19 cellular contexts compared by ENCODE assay signal in the genomic region with DNA sequence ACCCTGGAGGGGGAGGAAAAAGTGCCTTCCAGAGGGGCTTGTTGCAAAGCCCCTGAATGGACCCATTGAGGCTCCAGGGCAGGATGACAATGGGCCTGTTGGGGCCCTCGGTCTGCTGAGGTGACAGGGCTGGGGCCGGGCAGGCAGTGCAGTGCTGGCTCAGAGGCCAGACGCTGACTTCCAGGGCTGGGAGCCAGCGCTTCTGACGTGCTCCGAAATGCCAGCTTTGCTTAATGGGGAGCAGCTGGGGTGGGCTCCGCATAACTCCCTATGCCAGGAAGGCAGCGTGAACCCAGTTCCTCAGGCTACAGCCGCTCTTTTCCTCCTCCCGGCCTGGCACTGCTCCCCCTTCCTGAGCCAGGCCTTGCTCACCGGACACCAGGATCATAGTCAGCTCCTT. TPM values are rescaled to one million over a fixed set of nuclear protein-coding genes. Genes with fewer than 3 reads are reported as not detected.
DNase-seq lines count a peak whose midpoint lies in the region; ATAC-seq and TF ChIP-seq lines count a peak whose summit lies in the region.
"Had no signal": no experiment of that assay in that cellular context is flagged by ENCODE, and none has a peak within 500 bp of the region (broad histone marks: within the 10 kb centered on the region; RNA-seq: fewer than 3 reads in every experiment).

No MANE protein-coding gene starts in this region.

- peaks cover 70% of the 10 kb centered on the region for H3K36me3 ChIP-seq in MG63
- no peaks in the 10 kb centered on the region for H3K36me3 ChIP-seq in right atrium auricular region
- H3K36me3 ChIP-seq in stomach = no peaks in the 10 kb centered on the region

- H3K4me3 ChIP-seq in MG63 (no peak overlapping the region), right atrium auricular region (no peak overlapping the region), stomach (no peak overlapping the region)
- H3K4me3 ChIP-seq: body of pancreas, mucosa of descending colon had no signal

- no peak for TF ChIP-seq CTCF in right atrium auricular region (IDR thresholded peaks at IDR 0.05)
- TF ChIP-seq CTCF in stomach (IDR thresholded peaks at IDR 0.05) = no peak
- TF ChIP-seq CTCF in GM20000 (IDR thresholded peaks at IDR 0.05; ENCODE audit: extremely low read depth, missing control alignments) = no peak

- no peaks in the 10 kb centered on the region for H3K4me1 Mint-ChIP-seq in activated CD4-positive, alpha-beta T cell treated with anti-CD3 and anti-CD28 coated beads, Interleukin-2, amount 10 ng/mL, durations not matched to agents 7 days and 5 days
- H3K4me1 Mint-ChIP-seq: B cell had no signal

- DNase-seq in MG63 = peak; percentile 36
- DNase-seq in cerebellar nuclear complex (lab: John Stamatoyannopoulos, UW) = peak; percentile 77 to 84
- no peak for DNase-seq in right atrium auricular region (ENCODE audit: low spot score)
- no peak for DNase-seq in stomach
- no peak for DNase-seq in erythroblast (lab: John Stamatoyannopoulos, UW)
- DNase-seq in GM20000 (ENCODE audit: low spot score) = no peak
- DNase-seq in activated CD4-positive, alpha-beta T cell treated with anti-CD3 and anti-CD28 coated beads, Interleukin-2, amount 10 ng/mL, durations not matched to agents 7 days and 5 days = no peak
- DNase-seq: activated CD8-positive, alpha-beta memory T cell treated with anti-CD3 and anti-CD28 coated beads, Interleukin-2, amount 50 U/mL, for 48 hours; activated naive CD4-positive, alpha-beta T cell; foreskin keratinocyte; mucosa of descending colon; NCI-H1417 treated with DMSO at 0.1 percent for 48 hours; SIG-M5 had no signal

- no peak for TF ChIP-seq POLR2A in stomach (IDR thresholded peaks at IDR 0.05)
- no peak for TF ChIP-seq POLR2A in erythroblast (IDR thresholded peaks at IDR 0.05; ENCODE audit: low read length)

- WGBS in stomach, 5 donors = 51 to 91% (median 86%) methylated on average over 5 to 11 of the region's 11 CpGs

- no peak overlapping the region for H3K4me3 Mint-ChIP-seq in activated CD4-positive, alpha-beta T cell treated with anti-CD3 and anti-CD28 coated beads, Interleukin-2, amount 10 ng/mL, durations not matched to agents 7 days and 5 days
- H3K4me3 Mint-ChIP-seq: B cell; stimulated activated naive CD8-positive, alpha-beta T cell treated with anti-CD3 and anti-CD28 coated beads, Interleukin-15, Interleukin-2, amounts not matched to agents 100 ng/mL and 50 ng/mL, for 24 hours had no signal

- peaks cover 9% of the 10 kb centered on the region for H3K27me3 Mint-ChIP-seq in activated CD4-positive, alpha-beta T cell treated with anti-CD3 and anti-CD28 coated beads, Interleukin-2, amount 10 ng/mL, durations not matched to agents 7 days and 5 days
- H3K27me3 Mint-ChIP-seq: stimulated activated naive CD8-positive, alpha-beta T cell treated with anti-CD3 and anti-CD28 coated beads, Interleukin-15, Interleukin-2, amounts not matched to agents 100 ng/mL and 50 ng/mL, for 24 hours had no signal

- no peaks in the 10 kb centered on the region for H3K36me3 Mint-ChIP-seq in activated CD4-positive, alpha-beta T cell treated with anti-CD3 and anti-CD28 coated beads, Interleukin-2, amount 10 ng/mL, durations not matched to agents 7 days and 5 days (ENCODE audit: low read depth)

- POLR2A ChIA-PET in activated CD4-positive, alpha-beta T cell treated with anti-CD3 and anti-CD28 coated beads, Interleukin-2, amount 10 ng/mL, durations not matched to agents 7 days and 5 days (lab: Charles Lee) = no interaction called here

- no peaks in the 10 kb centered on the region for H3K9me3 Mint-ChIP-seq in activated CD4-positive, alpha-beta T cell treated with anti-CD3 and anti-CD28 coated beads, Interleukin-2, amount 10 ng/mL, durations not matched to agents 7 days and 5 days
- H3K9me3 Mint-ChIP-seq: stimulated activated naive CD8-positive, alpha-beta T cell treated with anti-CD3 and anti-CD28 coated beads, Interleukin-15, Interleukin-2, amounts not matched to agents 100 ng/mL and 50 ng/mL, for 24 hours had no signal

- ATAC-seq in GM21717 (IDR thresholded peaks at IDR 0.05; ENCODE audit: unreplicated experiment) = no peak
- ATAC-seq: body of pancreas, foreskin keratinocyte, mucosa of descending colon had no signal

- no peak overlapping the region for H3K27ac Mint-ChIP-seq in activated CD4-positive, alpha-beta T cell treated with anti-CD3 and anti-CD28 coated beads, Interleukin-2, amount 10 ng/mL, durations not matched to agents 7 days and 5 days
- H3K27ac Mint-ChIP-seq: B cell; stimulated activated naive CD8-positive, alpha-beta T cell treated with anti-CD3 and anti-CD28 coated beads, Interleukin-15, Interleukin-2, amounts not matched to agents 100 ng/mL and 50 ng/mL, for 24 hours had no signal

- TF ChIP-seq EP300 in stomach (IDR thresholded peaks at IDR 0.05) = peak; percentile 85

- H3K27ac ChIP-seq in right atrium auricular region (peak overlapping the region; percentile 49 to 68), stomach (peak overlapping the region in 3 of 5 donors; percentile 54 to 79 (median 60))
- H3K27ac ChIP-seq: body of pancreas, foreskin keratinocyte, HL-60, KMS-11 had no signal

- H3K27me3 ChIP-seq in MG63 (no peaks in the 10 kb centered on the region), right atrium auricular region (no peaks in the 10 kb centered on the region), stomach (no peaks in the 10 kb centered on the region)
- H3K27me3 ChIP-seq: body of pancreas had no signal

- intact Hi-C loops in stomach (cut with DNase I; ENCODE audit: low total_unique reads) = no loop called here

- CTCF ChIA-PET in activated CD4-positive, alpha-beta T cell treated with anti-CD3 and anti-CD28 coated beads, Interleukin-2, amount 10 ng/mL, durations not matched to agents 7 days and 5 days (lab: Charles Lee) = no interaction called here

- peaks cover 0 to 54% of the 10 kb centered on the region in 2 donors for H3K4me1 ChIP-seq in right atrium auricular region
- H3K4me1 ChIP-seq in stomach = peaks cover 0 to 57% (median 22%) of the 10 kb centered on the region in 4 donors
- H3K4me1 ChIP-seq: foreskin keratinocyte had no signal

- H3K9me3 ChIP-seq in MG63 (no peaks in the 10 kb centered on the region), right atrium auricular region (no peaks in the 10 kb centered on the region), stomach (no peaks in the 10 kb centered on the region)
- H3K9me3 ChIP-seq: body of pancreas, mucosa of descending colon had no signal

RNA-seq across cellular contexts. Expression of a gene that starts 17.7 kb away (rescaled TPM):
- 3.7 and 5.0 TPM in 2 replicates for total RNA-seq in MG63 (2014; rRNA removed; shearing (Covaris generic); ENCODE audit: low replicate concordance)
- total RNA-seq in right atrium auricular region = 10 to 100 TPM; 11.4 to 19.2 TPM
- total RNA-seq in stomach = 10 to 100 TPM in 4 of 5 donors, 1 to 10 TPM in 1; 4.9 to 92.4 (median 19.3) TPM
- polyA plus RNA-seq in stomach = 1 to 10 TPM; 1.8 to 3.4 (median 3.1) TPM
- total RNA-seq in activated CD4-positive, alpha-beta T cell treated with anti-CD3 and anti-CD28 coated beads, Interleukin-2, amount 10 ng/mL, durations not matched to agents 7 days and 5 days = 1 to 10 TPM in 1 of 2 experiments, under 1 TPM in 1; 0.29 to 1.1 TPM

Comparison
In these comparisons a context has a peak if more than half of its experiments do, and no peak if none do; other contexts are left out.
1. DNase-seq: peak in MG63 (single experiment) and cerebellar nuclear complex (2 of 2); none in right atrium auricular region (single experiment), stomach (single experiment), erythroblast (0 of 2), GM20000 (single experiment) and activated CD4-positive, alpha-beta T cell treated with anti-CD3 and anti-CD28 coated beads, Interleukin-2, amount 10 ng/mL, durations not matched to agents 7 days and 5 days (single experiment).